Comparison of ENCODE assay signal across 9 cellular contexts in the genomic region with DNA sequence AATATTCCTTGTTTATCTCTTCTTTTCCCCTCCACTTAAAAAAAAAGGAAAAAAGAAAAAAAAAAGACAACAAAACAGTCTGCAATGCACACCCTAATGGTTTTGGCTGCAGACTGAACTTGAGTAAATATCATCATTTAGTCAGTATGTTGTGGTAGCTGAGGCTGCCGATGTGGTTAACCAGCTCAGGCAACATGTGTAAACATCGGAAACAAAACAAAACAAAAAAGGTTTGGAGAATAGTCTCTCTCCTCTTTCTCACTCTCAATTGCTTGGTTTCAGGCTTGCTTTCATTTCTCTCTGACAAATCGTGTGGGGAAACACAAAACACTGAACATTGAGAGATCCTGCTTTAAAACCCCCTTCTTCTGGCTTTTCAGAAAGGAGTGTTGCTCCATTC.
DNase-seq lines count a peak whose midpoint lies in the region; ATAC-seq and TF ChIP-seq lines count a peak whose summit lies in the region.
"Had no signal": no experiment of that assay in that cellular context is flagged by ENCODE, and none has a peak within 500 bp of the region (broad histone marks: within the 10 kb centered on the region; RNA-seq: fewer than 3 reads in every experiment).

No MANE protein-coding gene starts in this region.

- peak overlapping the region; percentile 72 for H3K9ac ChIP-seq in skeletal muscle satellite cell (ENCODE audit: low read depth, low read length)
- no peak overlapping the region for H3K9ac ChIP-seq in SK-N-SH

- TF ChIP-seq CTCF in GM23338 (conservative IDR thresholded peaks at IDR 0.05; ENCODE audit: low read depth in 2 of 2): no peak
- TF ChIP-seq CTCF in SK-N-SH (IDR thresholded peaks at IDR 0.05): no peak

- no peaks in the 10 kb centered on the region for H3F3A ChIP-seq in GM23338 (replicated peaks; ENCODE audit: low read depth)
- peaks cover 16% of the 10 kb centered on the region for H3F3A ChIP-seq in SK-N-SH (replicated peaks; ENCODE audit: insufficient read depth)

- H3K36me3 ChIP-seq in GM23338 (ENCODE audit: insufficient read depth) (no peaks in the 10 kb centered on the region), skeletal muscle satellite cell (ENCODE audit: insufficient read depth, low read length) (peaks cover 13% of the 10 kb centered on the region), SK-N-SH (replicated peaks in 1 of 2; ENCODE audit: control insufficient read depth in 1 of 2, insufficient read depth in 2 of 2, low read length in 1 of 2) (peaks cover 2 to 13% of the 10 kb centered on the region in 2 experiments)

- TF ChIP-seq RAD21 in SK-N-SH (IDR thresholded peaks at IDR 0.05; ENCODE audit: low read length): no peak

- H3K27me3 ChIP-seq in GM23338 (ENCODE audit: insufficient read depth): no peaks in the 10 kb centered on the region
- no peaks in the 10 kb centered on the region for H3K27me3 ChIP-seq in skeletal muscle satellite cell (ENCODE audit: control insufficient read depth, insufficient read depth, low read length)
- no peaks in the 10 kb centered on the region for H3K27me3 ChIP-seq in SK-N-SH (ENCODE audit: insufficient read depth)

- H3K4me3 Mint-ChIP-seq in GM23338: no peak overlapping the region
- H3K4me3 Mint-ChIP-seq: activated naive CD8-positive, alpha-beta T cell treated with anti-CD3 and anti-CD28 coated beads for 36 hours had no signal

- H3K4me1 ChIP-seq in GM23338 (ENCODE audit: insufficient read depth) (peaks cover 45% of the 10 kb centered on the region), skeletal muscle satellite cell (ENCODE audit: control insufficient read depth, insufficient read depth, low read length) (peaks cover 43% of the 10 kb centered on the region), SK-N-SH (ENCODE audit: control insufficient read depth in 1 of 2, insufficient read depth in 2 of 2, low read depth in 1 of 2, low read length in 1 of 2) (peaks cover 13 to 15% of the 10 kb centered on the region in 2 experiments)

- H3K9me3 Mint-ChIP-seq in GM23338: no peaks in the 10 kb centered on the region
- H3K9me3 Mint-ChIP-seq: activated naive CD8-positive, alpha-beta T cell treated with anti-CD3 and anti-CD28 coated beads for 36 hours had no signal

- CTCF ChIA-PET in SK-N-SH (lab: Yijun Ruan, JAX): interaction anchor here (1.0 kb wide), 1 partner anchor 74 kb away, joined by 3 read pairs; no protein-coding TSS in a partner anchor

- H3K27ac ChIP-seq in GM23338 (ENCODE audit: low read depth) (no peak overlapping the region; the same call in 1 of the 2 replicates), substantia nigra (ENCODE audit: low read depth, low read length, poor library complexity, severe bottlenecking) (no peak overlapping the region), SK-N-SH (ENCODE audit: low read depth in 2 of 2, low read length in 1 of 2) (peak overlapping the region in 1 of 2 experiments; percentile 23; a peak in 1 of 4 replicates)

- WGBS in SK-N-SH (ENCODE audit: low lambda C conversion rate): 69% methylated on average over 3 of the region's 3 CpGs

- H3K4me1 Mint-ChIP-seq in GM23338: peaks cover 58% of the 10 kb centered on the region
- H3K4me1 Mint-ChIP-seq: activated naive CD8-positive, alpha-beta T cell treated with anti-CD3 and anti-CD28 coated beads for 36 hours had no signal

- H2AFZ ChIP-seq in GM23338 (no peak overlapping the region), SK-N-SH (ENCODE audit: low read depth) (no peak overlapping the region)

- H3K4me3 ChIP-seq in GM23338: no peak overlapping the region
- peak overlapping the region; percentile 46 for H3K4me3 ChIP-seq in skeletal muscle satellite cell (ENCODE audit: low read length)
- no peak overlapping the region for H3K4me3 ChIP-seq in SK-N-SH (ENCODE audit: low read depth in 2 of 2, low read length in 1 of 2)

- H4K20me1 ChIP-seq in GM23338 (replicated peaks; ENCODE audit: insufficient read depth): no peaks in the 10 kb centered on the region
- H4K20me1 ChIP-seq in SK-N-SH (ENCODE audit: insufficient read depth): no peaks in the 10 kb centered on the region

- H3K4me2 ChIP-seq in GM23338 (no peak overlapping the region), skeletal muscle satellite cell (ENCODE audit: low read length) (peak overlapping the region; percentile 79), SK-N-SH (no peak overlapping the region)

- H3K79me2 ChIP-seq in GM23338 (replicated peaks; ENCODE audit: insufficient read depth): no peaks in the 10 kb centered on the region
- peaks cover 8% of the 10 kb centered on the region for H3K79me2 ChIP-seq in SK-N-SH (ENCODE audit: insufficient read depth)

- H3K9me2 ChIP-seq in GM23338 (ENCODE audit: insufficient read depth) (no peaks in the 10 kb centered on the region), SK-N-SH (no peaks in the 10 kb centered on the region)

- no peak for TF ChIP-seq EP300 in SK-N-SH (IDR thresholded peaks at IDR 0.05; ENCODE audit: borderline replicate concordance in 1 of 2, low read depth in 1 of 2, low read length in 1 of 2)

- no peaks in the 10 kb centered on the region for H3K9me3 ChIP-seq in skeletal muscle satellite cell (replicated peaks; ENCODE audit: low read length)
- no peaks in the 10 kb centered on the region for H3K9me3 ChIP-seq in SK-N-SH

- H3K36me3 Mint-ChIP-seq in GM23338 (ENCODE audit: low read depth): no peaks in the 10 kb centered on the region
- H3K36me3 Mint-ChIP-seq: activated naive CD8-positive, alpha-beta T cell treated with anti-CD3 and anti-CD28 coated beads for 36 hours had no signal

- POLR2A ChIA-PET in SK-N-SH (lab: Yijun Ruan, JAX): no interaction called here

- ATAC-seq in GM23338 (no peak), HG03460 (IDR thresholded peaks at IDR 0.05; ENCODE audit: unreplicated experiment) (no peak)

- H3K27me3 Mint-ChIP-seq in GM23338 (ENCODE audit: insufficient read depth, low read depth, poor library complexity): no peaks in the 10 kb centered on the region
- H3K27me3 Mint-ChIP-seq: activated naive CD8-positive, alpha-beta T cell treated with anti-CD3 and anti-CD28 coated beads for 36 hours had no signal

- H3K27ac Mint-ChIP-seq in GM23338: peak overlapping the region; percentile 87
- H3K27ac Mint-ChIP-seq: activated naive CD8-positive, alpha-beta T cell treated with anti-CD3 and anti-CD28 coated beads for 36 hours had no signal

- DNase-seq in GM23338 (ENCODE audit: low spot score): no peak
- peak; percentile 15 for DNase-seq in NCI-H345 treated with DMSO at 0.1 percent for 48 hours (lab: John Stamatoyannopoulos, UW; ENCODE audit: unreplicated experiment)
- DNase-seq in fibroblast of gingiva (ENCODE audit: low read depth): peak; percentile 94
- DNase-seq in substantia nigra (lab: John Stamatoyannopoulos, UW): no peak
- DNase-seq in SK-N-SH: no peak
- DNase-seq in C1 segment of cervical spinal cord (lab: John Stamatoyannopoulos, UW): no peak
- DNase-seq: activated naive CD8-positive, alpha-beta T cell treated with anti-CD3 and anti-CD28 coated beads for 36 hours had no signal

TF ChIP-seq in SK-N-SH, 30 proteins besides CTCF, POLR2A, EP300 and RAD21:
- TF ChIP-seq NFIC (IDR thresholded peaks at IDR 0.05; ENCODE audit: borderline replicate concordance) (no peak), GATA2 (CRISPR knock-in tag; IDR thresholded peaks at IDR 0.05) (no peak), MEF2A (IDR thresholded peaks at IDR 0.05; ENCODE audit: borderline replicate concordance, low read depth) (no peak), SIN3A (IDR thresholded peaks at IDR 0.05; ENCODE audit: borderline replicate concordance, low read depth, low read length) (no peak), TEAD4 (IDR thresholded peaks at IDR 0.05; ENCODE audit: borderline replicate concordance, insufficient read depth) (no peak), POLR2AphosphoS5 (IDR thresholded peaks at IDR 0.05; ENCODE audit: low read depth, low read length) (no peak), GABPA (IDR thresholded peaks at IDR 0.05; ENCODE audit: low read depth) (no peak), ZBTB33 (IDR thresholded peaks at IDR 0.05; ENCODE audit: borderline replicate concordance, low read depth) (no peak), NRF1 (IDR thresholded peaks at IDR 0.05; ENCODE audit: low read depth, low read length) (no peak)
- TF ChIP-seq, protein P1, sequence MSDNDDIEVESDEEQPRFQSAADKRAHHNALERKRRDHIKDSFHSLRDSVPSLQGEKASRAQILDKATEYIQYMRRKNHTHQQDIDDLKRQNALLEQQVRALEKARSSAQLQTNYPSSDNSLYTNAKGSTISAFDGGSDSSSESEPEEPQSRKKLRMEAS (IDR thresholded peaks at IDR 0.05; ENCODE audit: low read depth): no peak

Comparison
In these comparisons a context has a peak if more than half of its experiments do, and no peak if none do; other contexts are left out.
1. DNase-seq: peak in NCI-H345 treated with DMSO at 0.1 percent for 48 hours (single experiment) and fibroblast of gingiva (single experiment); none in GM23338 (single experiment), substantia nigra (0 of 49), SK-N-SH (single experiment) and C1 segment of cervical spinal cord (0 of 14).